In the genomic region with DNA sequence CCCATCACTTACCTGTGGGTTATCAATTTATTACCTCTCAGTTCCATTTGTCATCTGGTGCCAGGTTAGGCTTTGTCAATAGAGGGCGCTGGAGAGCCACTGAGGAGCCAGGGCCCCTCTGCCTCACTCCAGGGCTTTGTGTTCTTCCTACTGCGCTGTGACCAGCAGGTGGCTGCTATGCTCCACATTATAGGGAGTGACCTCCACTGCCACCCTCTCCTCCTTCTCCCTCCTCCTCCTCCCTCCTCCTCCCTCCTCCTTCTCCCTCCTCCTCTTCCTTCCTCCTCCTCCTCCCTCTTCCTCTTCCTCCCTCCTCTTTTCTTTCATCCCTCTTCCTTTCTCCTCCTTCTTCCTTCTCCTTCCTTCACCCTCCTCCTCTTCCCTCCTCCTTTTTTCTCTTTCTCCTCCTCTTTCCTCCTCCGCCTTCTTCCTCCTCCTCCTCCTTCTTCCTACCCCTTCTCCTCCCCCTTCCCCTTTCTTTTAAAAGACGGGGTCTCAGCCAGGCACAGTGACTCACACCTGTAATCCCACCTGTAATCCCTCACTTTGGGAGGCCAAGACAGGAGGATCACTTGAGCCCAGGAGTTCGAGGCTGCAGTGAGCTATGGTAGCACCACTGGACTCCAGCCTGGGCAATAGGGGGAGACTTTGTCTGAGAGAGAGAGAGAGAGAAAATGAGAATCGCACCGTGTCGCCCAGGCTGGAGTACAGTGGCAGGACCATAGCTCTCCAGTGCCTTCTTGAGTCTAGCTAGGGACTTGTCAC, we compare ENCODE assay signal across 8 cellular contexts. TPM values are rescaled to one million over a fixed set of nuclear protein-coding genes. Genes with fewer than 3 reads are reported as not detected.
DNase-seq lines count a peak whose midpoint lies in the region; FAIRE-seq and TF ChIP-seq lines count a peak whose summit lies in the region.

No MANE protein-coding gene starts in this region.

- CTCF ChIA-PET in HEK293T (lab: Yijun Ruan, JAX): interaction anchor here (0.6 to 1.0 kb wide), 6 partner anchors 9 to 245 kb away, joined by 3 to 5 read pairs (median 3); partner anchors contain the start of genes ATP4A and PSENEN

- intact Hi-C loops in posterior cingulate gyrus (cut with DNase I): loop anchor here (1.0 to 5.0 kb wide), 2 partner anchors 22 to 238 kb away; no protein-coding TSS in a partner anchor

- DNase-seq in HEK293T (ENCODE audit: extremely low spot score): peak; percentile 87
- DNase-seq in NCI-H1048 (lab: John Stamatoyannopoulos, UW): peak; percentile 43
- DNase-seq in SJSA1 (ENCODE audit: low read depth in 1 of 2, low spot score in 2 of 2): peak; percentile 58 to 85
- peak; percentile 95 for DNase-seq in activated effector memory CD4-positive, alpha-beta T cell treated with anti-CD3 and anti-CD28 coated beads, Interleukin-2, amount 50 U/mL, for 16 hours
- peak; percentile 88 for DNase-seq in globus pallidus (ENCODE audit: low spot score)
- peak; percentile 66 to 98 (median 84) for DNase-seq in posterior cingulate gyrus
- DNase-seq in urothelium cell line (ENCODE audit: low spot score): peak; percentile 83

- no peaks in the 10 kb centered on the region for H3K9me3 ChIP-seq in SJSA1 (replicated peaks)

- H3K27me3 ChIP-seq in SJSA1 (replicated peaks): no peaks in the 10 kb centered on the region

- H3K4me3 ChIP-seq in SJSA1: no peak overlapping the region

- POLR2A ChIA-PET in HEK293T (lab: Yijun Ruan, JAX): interaction anchor here (0.8 to 1.7 kb wide), 2 partner anchors 50 to 51 kb away, joined by 3 to 5 read pairs; partner anchors contain the start of genes PSENEN and U2AF1L4

- H3K27ac ChIP-seq in SJSA1: no peak overlapping the region

- H3K4me1 ChIP-seq in SJSA1 (replicated peaks): no peaks in the 10 kb centered on the region

- H3K36me3 ChIP-seq in SJSA1: no peaks in the 10 kb centered on the region

- FAIRE-seq in G401.6 (lab: Jason Lieb, UNC): peak; percentile 83
- FAIRE-seq in urothelium cell line (lab: Jason Lieb, UNC): no peak

TF ChIP-seq in HEK293T, 16 proteins besides CTCF, POLR2A, EP300 and RAD21:
- TF ChIP-seq ELF4 (IDR thresholded peaks at IDR 0.05) (no peak), SUZ12 (IDR thresholded peaks at IDR 0.05) (no peak), PKNOX1 (IDR thresholded peaks at IDR 0.05) (peak; percentile 66)

RNA-seq across cellular contexts. Expression of gene ZBTB32, which starts 10.3 kb away (rescaled TPM):
- total RNA-seq in SJSA1 (2014; rRNA removed; shearing (Covaris generic)): not detected in 2 replicates

RNA-seq across cellular contexts. Expression of gene KMT2B, which starts 23.8 kb away (rescaled TPM):
- 4.9 and 7.4 TPM in 2 replicates for total RNA-seq in SJSA1 (2014; rRNA removed; shearing (Covaris generic))

RNA-seq across cellular contexts. Expression of gene UPK1A, which starts 27.7 kb away (rescaled TPM):
- not detected in 2 replicates for total RNA-seq in SJSA1 (2014; rRNA removed; shearing (Covaris generic))

RNA-seq across cellular contexts. Expression of gene COX6B1, which starts 45.9 kb away (rescaled TPM):
- 364 and 463 TPM in 2 replicates for total RNA-seq in SJSA1 (2014; rRNA removed; shearing (Covaris generic))

RNA-seq across cellular contexts. Expression of gene IGFLR1, which starts 48.2 kb away (rescaled TPM):
- 3.7 and 8.5 TPM in 2 replicates for total RNA-seq in SJSA1 (2014; rRNA removed; shearing (Covaris generic))

Comparison
In these comparisons a context has a peak if more than half of its experiments do, and no peak if none do; other contexts are left out.
1. DNase-seq: peak in every context shown above with its lines; median percentile 95 in activated effector memory CD4-positive, alpha-beta T cell treated with anti-CD3 and anti-CD28 coated beads, Interleukin-2, amount 50 U/mL, for 16 hours; 88 in globus pallidus; 87 in HEK293T; 84 in posterior cingulate gyrus; 83 in urothelium cell line; 72 in SJSA1; 43 in NCI-H1048.